ENCODE assay signal across 35 cellular contexts in the genomic region with DNA sequence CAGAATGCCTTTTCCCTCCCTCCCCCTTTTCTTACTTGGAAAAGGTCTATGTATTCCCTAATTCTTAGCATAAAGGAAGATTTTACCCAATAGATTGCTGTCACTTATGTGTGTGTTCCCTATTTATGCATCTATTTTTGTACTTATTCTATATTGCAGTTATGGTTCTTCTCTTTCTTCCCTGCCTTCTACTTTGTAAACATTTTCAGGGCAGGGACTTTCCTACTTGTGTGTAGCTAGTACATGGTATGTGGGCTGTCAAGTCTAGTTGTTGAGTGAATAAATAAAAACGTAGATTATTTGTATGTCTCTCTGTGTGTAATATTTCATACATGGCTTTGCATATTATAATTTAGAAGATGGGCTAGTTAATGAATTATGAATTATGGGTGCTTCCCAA.
"Had no signal": no experiment of that assay in that cellular context is flagged by ENCODE, and none has a peak within 500 bp of the region (broad histone marks: within the 10 kb centered on the region; RNA-seq: fewer than 3 reads in every experiment).

No MANE protein-coding gene starts in this region.

- H3K27me3 Mint-ChIP-seq: activated naive CD8-positive, alpha-beta T cell treated with anti-CD3 and anti-CD28 coated beads for 36 hours; naive thymus-derived CD8-positive, alpha-beta T cell; stimulated activated naive CD8-positive, alpha-beta T cell treated with anti-CD3 and anti-CD28 coated beads, Interleukin-15, Interleukin-2, amounts not matched to agents 100 ng/mL and 50 ng/mL, for 24 hours; T-helper 17 cell had no signal

- H3K4me1 ChIP-seq: adrenal gland, prostate gland, thyroid gland, upper lobe of right lung had no signal

- H3K27ac ChIP-seq: adrenal gland, brain microvascular endothelial cell, esophagus muscularis mucosa, gastrocnemius medialis, hepatocyte, pancreas, prostate gland, sigmoid colon, thyroid gland, upper lobe of right lung, WERI-Rb-1 had no signal

- H3K36me3 Mint-ChIP-seq: mesothelial cell of epicardium had no signal

- H3K4me3 Mint-ChIP-seq: activated naive CD4-positive, alpha-beta T cell treated with anti-CD3 and anti-CD28 coated beads for 36 hours; activated naive CD8-positive, alpha-beta T cell treated with anti-CD3 and anti-CD28 coated beads for 36 hours; activated T-helper 1 cell treated with anti-CD3 and anti-CD28 coated beads, Interleukin-12 subunit alpha, Interleukin-12 subunit beta, Interleukin-2, Interleukin-4 antibody, amounts not matched to agents 30 ng/mL and 10 ng/mL and 1 ng/mL, durations not matched to agents 14 hours and 24 hours and 36 hours; endodermal cell; mesothelial cell of epicardium; naive thymus-derived CD8-positive, alpha-beta T cell; neural crest cell; stimulated activated effector memory CD8-positive, alpha-beta T cell treated with anti-CD3 and anti-CD28 coated beads, Interleukin-12 subunit alpha, Interleukin-12 subunit beta, amount 100 ng/mL, for 72 hours; stimulated activated naive CD8-positive, alpha-beta T cell treated with anti-CD3 and anti-CD28 coated beads, Interleukin-15, Interleukin-2, amounts not matched to agents 100 ng/mL and 50 ng/mL, for 24 hours; T-helper 17 cell had no signal

- H3K9me3 Mint-ChIP-seq: activated naive CD8-positive, alpha-beta T cell treated with anti-CD3 and anti-CD28 coated beads for 36 hours; activated T-helper 1 cell treated with anti-CD3 and anti-CD28 coated beads, Interleukin-12 subunit alpha, Interleukin-12 subunit beta, Interleukin-2, Interleukin-4 antibody, amounts not matched to agents 30 ng/mL and 10 ng/mL and 1 ng/mL, durations not matched to agents 14 hours and 24 hours and 36 hours; endodermal cell; mesothelial cell of epicardium; naive thymus-derived CD8-positive, alpha-beta T cell; neural crest cell; stimulated activated effector memory CD8-positive, alpha-beta T cell treated with anti-CD3 and anti-CD28 coated beads, Interleukin-12 subunit alpha, Interleukin-12 subunit beta, amount 100 ng/mL, for 72 hours; stimulated activated naive CD8-positive, alpha-beta T cell treated with anti-CD3 and anti-CD28 coated beads, Interleukin-15, Interleukin-2, amounts not matched to agents 100 ng/mL and 50 ng/mL, for 24 hours had no signal

- H2AFZ ChIP-seq: hepatocyte had no signal

- H3K9me3 ChIP-seq: adrenal gland, esophagus muscularis mucosa, gastrocnemius medialis, pancreas, prostate gland, sigmoid colon, thyroid gland, upper lobe of right lung had no signal

- H3K36me3 ChIP-seq: adrenal gland, brain microvascular endothelial cell, esophagus muscularis mucosa, gastrocnemius medialis, pancreas, prostate gland, sigmoid colon, thyroid gland, upper lobe of right lung, WERI-Rb-1 had no signal

- H3K4me3 ChIP-seq: adrenal gland, esophagus muscularis mucosa, gastrocnemius medialis, hepatocyte, pancreas, prostate gland, sigmoid colon, thyroid gland, upper lobe of right lung had no signal

- ATAC-seq: activated CD4-positive, CD25-positive, alpha-beta regulatory T cell treated with anti-CD3 and anti-CD28 coated beads, Interleukin-2, amount 50 U/mL, for 24 hours; gastrocnemius medialis; left colon; naive thymus-derived CD8-positive, alpha-beta T cell; pancreas; stimulated activated effector memory CD8-positive, alpha-beta T cell treated with anti-CD3 and anti-CD28 coated beads, Interleukin-12 subunit alpha, Interleukin-12 subunit beta, amount 100 ng/mL, for 72 hours; T-helper 17 cell; upper lobe of right lung had no signal

- H3K4me2 ChIP-seq: hepatocyte had no signal

- H3K27ac Mint-ChIP-seq: activated naive CD4-positive, alpha-beta T cell treated with anti-CD3 and anti-CD28 coated beads for 36 hours; activated naive CD8-positive, alpha-beta T cell treated with anti-CD3 and anti-CD28 coated beads for 36 hours; activated T-helper 1 cell treated with anti-CD3 and anti-CD28 coated beads, Interleukin-12 subunit alpha, Interleukin-12 subunit beta, Interleukin-2, Interleukin-4 antibody, amounts not matched to agents 30 ng/mL and 10 ng/mL and 1 ng/mL, durations not matched to agents 14 hours and 24 hours and 36 hours; mesothelial cell of epicardium; stimulated activated effector memory CD8-positive, alpha-beta T cell treated with anti-CD3 and anti-CD28 coated beads, Interleukin-12 subunit alpha, Interleukin-12 subunit beta, amount 100 ng/mL, for 72 hours; stimulated activated naive CD8-positive, alpha-beta T cell treated with anti-CD3 and anti-CD28 coated beads, Interleukin-15, Interleukin-2, amounts not matched to agents 100 ng/mL and 50 ng/mL, for 24 hours; T-helper 17 cell had no signal

- H3K27me3 ChIP-seq: adrenal gland, brain microvascular endothelial cell, esophagus muscularis mucosa, gastrocnemius medialis, hepatocyte, pancreas, sigmoid colon, thyroid gland, upper lobe of right lung had no signal

- DNase-seq: activated CD4-positive, alpha-beta T cell treated with anti-CD3 and anti-CD28 coated beads for 48 hours; activated CD4-positive, alpha-beta T cell treated with anti-CD3 and anti-CD28 coated beads, Interleukin-2, amount 50 U/mL, for 48 hours; activated CD8-positive, alpha-beta memory T cell treated with anti-CD3 and anti-CD28 coated beads for 24 hours; activated effector memory CD4-positive, alpha-beta T cell treated with anti-CD3 and anti-CD28 coated beads, Interleukin-2, amount 50 U/mL, for 16 hours; activated naive CD4-positive, alpha-beta T cell treated with anti-CD3 and anti-CD28 coated beads for 36 hours; activated naive CD8-positive, alpha-beta T cell treated with anti-CD3 and anti-CD28 coated beads for 36 hours; activated T-cell treated with anti-CD3 and anti-CD28 coated beads, Interleukin-2, amount 50 U/mL, for 1 hour; adrenal gland; aorta; brain microvascular endothelial cell; endodermal cell; gastrocnemius medialis; left colon; mammary epithelial cell; naive thymus-derived CD8-positive, alpha-beta T cell; nucleus accumbens; pancreas; sigmoid colon; small intestine; stimulated activated CD4-positive, alpha-beta T cell treated with anti-CD3 and anti-CD28 coated beads, Interleukin-4, amount 100 ng/mL, for 24 hours; substantia nigra; T-helper 17 cell; T1000; upper lobe of right lung; WERI-Rb-1 had no signal
